In the genomic region with DNA sequence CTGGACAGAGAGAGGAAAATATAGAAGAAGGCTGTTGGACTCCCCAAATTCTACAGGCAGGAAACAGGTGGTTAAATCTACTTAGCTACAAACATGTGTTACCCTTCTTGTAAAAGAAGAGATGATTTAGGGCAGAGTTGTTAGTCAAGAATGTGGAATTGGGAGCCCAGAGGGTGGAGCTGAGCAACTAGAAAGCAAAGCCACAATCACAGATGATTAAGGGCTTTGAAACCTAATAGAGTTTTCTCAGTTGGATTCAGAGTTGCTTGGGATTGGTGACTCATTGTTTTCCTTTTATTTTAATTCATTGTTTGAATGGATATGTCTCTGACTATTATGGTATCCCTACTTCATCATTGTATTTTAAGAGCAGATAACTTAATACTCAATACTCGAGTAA, we compare ENCODE assay signal across 24 cellular contexts. TPM values are rescaled to one million over a fixed set of nuclear protein-coding genes. Genes with fewer than 3 reads are reported as not detected.
"Had no signal": no experiment of that assay in that cellular context is flagged by ENCODE, and none has a peak within 500 bp of the region (broad histone marks: within the 10 kb centered on the region; RNA-seq: fewer than 3 reads in every experiment).

No MANE protein-coding gene starts in this region.

- H3K4me3 ChIP-seq: colonic mucosa, lower lobe of right lung, right lobe of liver, spleen, transverse colon had no signal

- DNase-seq: activated CD4-positive, alpha-beta T cell treated with anti-CD3 and anti-CD28 coated beads for 48 hours; activated CD8-positive, alpha-beta memory T cell treated with anti-CD3 and anti-CD28 coated beads, Interleukin-2, amount 50 U/mL, for 48 hours; activated CD8-positive, alpha-beta T cell treated with anti-CD3 and anti-CD28 coated beads, Interleukin-2, amount 10 ng/mL, durations not matched to agents 7 days and 5 days; activated naive CD4-positive, alpha-beta T cell treated with Interleukin-2 at 50 U/mL for 16 hours; caudate nucleus; colonic mucosa; effector CD8-positive, alpha-beta T cell; hippocampal formation; left cardiac atrium; lower lobe of right lung; natural killer cell; nucleus accumbens; right lobe of liver; spleen; stimulated activated CD4-positive, alpha-beta T cell treated with anti-CD3 and anti-CD28 coated beads, Interleukin-1b, Interleukin-23, amount 100 ng/mL, for 48 hours; T1000; transverse colon had no signal

- H3K36me3 Mint-ChIP-seq: natural killer cell; stimulated activated memory B cell treated with anti-CD40 and anti-IgM and Interleukin-4, amounts not matched to agents 10 μg/mL and 1 μg/mL and 100 μg/mL, for 72 hours had no signal

- ATAC-seq: activated CD8-positive, alpha-beta T cell treated with anti-CD3 and anti-CD28 coated beads, Interleukin-2, amount 10 ng/mL, durations not matched to agents 7 days and 5 days; left cardiac atrium; lower lobe of right lung; natural killer cell; right lobe of liver; stimulated activated memory B cell treated with anti-CD40 and anti-IgM and Interleukin-4, amounts not matched to agents 10 μg/mL and 1 μg/mL and 100 μg/mL, for 72 hours had no signal

- H3K27ac Mint-ChIP-seq: activated CD8-positive, alpha-beta T cell treated with anti-CD3 and anti-CD28 coated beads, Interleukin-2, amount 10 ng/mL, durations not matched to agents 7 days and 5 days; activated T-helper 1 cell treated with anti-CD3 and anti-CD28 coated beads, Interleukin-12 subunit alpha, Interleukin-12 subunit beta, Interleukin-2, Interleukin-4 antibody, amounts not matched to agents 30 ng/mL and 10 ng/mL and 1 ng/mL, durations not matched to agents 14 hours and 24 hours and 36 hours; natural killer cell; stimulated activated memory B cell treated with anti-CD40 and anti-IgM and Interleukin-4, amounts not matched to agents 10 μg/mL and 1 μg/mL and 100 μg/mL, for 72 hours had no signal

- H3K36me3 ChIP-seq: colonic mucosa, lower lobe of right lung, right lobe of liver, spleen, transverse colon had no signal

- H3K9me3 ChIP-seq: colonic mucosa, lower lobe of right lung, right lobe of liver, spleen, transverse colon had no signal

- H3K4me1 ChIP-seq: colonic mucosa, lower lobe of right lung, transverse colon had no signal

- H3K27ac ChIP-seq: colonic mucosa, lower lobe of right lung, spleen, transverse colon had no signal

- H3K9me3 Mint-ChIP-seq: activated T-helper 1 cell treated with anti-CD3 and anti-CD28 coated beads, Interleukin-12 subunit alpha, Interleukin-12 subunit beta, Interleukin-2, Interleukin-4 antibody, amounts not matched to agents 30 ng/mL and 10 ng/mL and 1 ng/mL, durations not matched to agents 14 hours and 24 hours and 36 hours; natural killer cell; stimulated activated memory B cell treated with anti-CD40 and anti-IgM and Interleukin-4, amounts not matched to agents 10 μg/mL and 1 μg/mL and 100 μg/mL, for 72 hours had no signal

- H3K27me3 ChIP-seq: colonic mucosa, right lobe of liver, transverse colon had no signal

RNA-seq across cellular contexts. Expression of a gene that starts 6.2 kb away (rescaled TPM):
- total RNA-seq: activated CD8-positive, alpha-beta T cell treated with anti-CD3 and anti-CD28 coated beads, Interleukin-2, amount 10 ng/mL, durations not matched to agents 7 days and 5 days; activated T-helper 1 cell treated with anti-CD3 and anti-CD28 coated beads, Interleukin-12 subunit alpha, Interleukin-12 subunit beta, Interleukin-2, Interleukin-4 antibody, amounts not matched to agents 30 ng/mL and 10 ng/mL and 1 ng/mL, durations not matched to agents 14 hours and 24 hours and 36 hours; glomerular endothelial cell; mononuclear cell; natural killer cell had no signal

RNA-seq across cellular contexts. Expression of a gene that starts 11.0 kb away (rescaled TPM):
- total RNA-seq: activated CD8-positive, alpha-beta T cell treated with anti-CD3 and anti-CD28 coated beads, Interleukin-2, amount 10 ng/mL, durations not matched to agents 7 days and 5 days; activated T-helper 1 cell treated with anti-CD3 and anti-CD28 coated beads, Interleukin-12 subunit alpha, Interleukin-12 subunit beta, Interleukin-2, Interleukin-4 antibody, amounts not matched to agents 30 ng/mL and 10 ng/mL and 1 ng/mL, durations not matched to agents 14 hours and 24 hours and 36 hours; colonic mucosa; epithelial cell of proximal tubule; glomerular endothelial cell; left cardiac atrium; lower lobe of right lung; mononuclear cell; natural killer cell; posterior vena cava; right lobe of liver; spleen; subcutaneous adipose tissue; transverse colon had no signal

RNA-seq across cellular contexts. Expression of a gene that starts 35.8 kb away (rescaled TPM):
- total RNA-seq: activated CD8-positive, alpha-beta T cell treated with anti-CD3 and anti-CD28 coated beads, Interleukin-2, amount 10 ng/mL, durations not matched to agents 7 days and 5 days; activated T-helper 1 cell treated with anti-CD3 and anti-CD28 coated beads, Interleukin-12 subunit alpha, Interleukin-12 subunit beta, Interleukin-2, Interleukin-4 antibody, amounts not matched to agents 30 ng/mL and 10 ng/mL and 1 ng/mL, durations not matched to agents 14 hours and 24 hours and 36 hours; glomerular endothelial cell; left cardiac atrium; lower lobe of right lung; mononuclear cell; natural killer cell; posterior vena cava; transverse colon had no signal
